7 cellular contexts compared by ENCODE assay signal in genomic region chr7:149856-150636, GRCh38. TPM values are rescaled to one million over a fixed set of nuclear protein-coding genes. Genes with fewer than 3 reads are reported as not detected.
DNase-seq lines count a peak whose midpoint lies in the region; ATAC-seq, FAIRE-seq and TF ChIP-seq lines count a peak whose summit lies in the region.

No MANE protein-coding gene starts in this region.

- H3K27ac Mint-ChIP-seq in nephron progenitor cell = peak overlapping the region; percentile 70

- H3K4me3 ChIP-seq in transverse colon = peak overlapping the region; percentile 1 to 63 (median 50)

- no peak for TF ChIP-seq POLR2A in transverse colon (IDR thresholded peaks at IDR 0.05)

- WGBS in transverse colon (ENCODE audit: low coverage in 1 of 2), 2 donors = 65% methylated on average over 37 of the region's 37 CpGs; no CpG with 5 or more reads in 1 of the 2 donors

- H3K27me3 Mint-ChIP-seq in nephron progenitor cell (ENCODE audit: low read depth, poor library complexity) = peaks cover 11% of the 10 kb centered on the region

- TF ChIP-seq CTCF in nephron progenitor cell (IDR thresholded peaks at IDR 0.05) (no peak), transverse colon (IDR thresholded peaks at IDR 0.05) (peak in 1 of 5 experiments; percentile 13)

- H3K9me3 Mint-ChIP-seq in nephron progenitor cell = no peaks in the 10 kb centered on the region

- no peaks in the 10 kb centered on the region for H3K36me3 ChIP-seq in transverse colon

- TF ChIP-seq EP300 in transverse colon (IDR thresholded peaks at IDR 0.05; ENCODE audit: low read depth) = no peak

- ATAC-seq in GM19372 (IDR thresholded peaks at IDR 0.05; ENCODE audit: low read depth, unreplicated experiment) = peak; percentile 2

- no peak for DNase-seq in HTR-8/SVneo (ENCODE audit: insufficient read length, low spot score)
- DNase-seq in activated CD4-positive, alpha-beta T cell treated with anti-CD3 and anti-CD28 coated beads, Interleukin-2, amount 50 U/mL, for 1 hour = peak; percentile 20
- DNase-seq in epithelial cell of prostate (ENCODE audit: low read depth, low spot score) = no peak
- DNase-seq in nephron progenitor cell = peak; percentile 39
- peak; percentile 52 for DNase-seq in transverse colon
- DNase-seq in DMS114 treated with DMSO at 0.1 percent for 48 hours (lab: John Stamatoyannopoulos, UW; ENCODE audit: unreplicated experiment) = no peak

- intact Hi-C loops in transverse colon (cut with DNase I; ENCODE audit: low total_unique reads) = no loop called here

- peak; percentile 33 for FAIRE-seq in HTR-8/SVneo (lab: Jason Lieb, UNC)

- H3K27ac ChIP-seq in epithelial cell of prostate (peak overlapping the region; percentile 85), transverse colon (peak overlapping the region; percentile 90 to 96 (median 92))

- H3K4me3 Mint-ChIP-seq in nephron progenitor cell = peak overlapping the region; percentile 71

- in situ Hi-C loops in transverse colon (cut with MboI; ENCODE audit: low pct_ligation_motif_present in 1 of 4, low pct_unique_long_range_greater_than_20kb in 1 of 4, low sequenced_read_pairs in 3 of 4) = no loop called here

- H3K4me1 ChIP-seq in transverse colon = peaks cover 6 to 17% (median 11%) of the 10 kb centered on the region in 4 donors

- no peaks in the 10 kb centered on the region for H3K27me3 ChIP-seq in transverse colon

- no peaks in the 10 kb centered on the region for H3K9me3 ChIP-seq in transverse colon

- peaks cover 16% of the 10 kb centered on the region for H3K36me3 Mint-ChIP-seq in nephron progenitor cell (ENCODE audit: low read depth)

- peaks cover 49% of the 10 kb centered on the region for H3K4me1 Mint-ChIP-seq in nephron progenitor cell

RNA-seq across cellular contexts. Expression of gene FAM20C, which starts 42.3 kb away (rescaled TPM):
- 10 to 100 TPM; 10.5 to 62.3 (median 23.5) TPM for total RNA-seq in transverse colon

Comparison
In these comparisons a context has a peak if more than half of its experiments do, and no peak if none do; other contexts are left out.
1. DNase-seq: peak in activated CD4-positive, alpha-beta T cell treated with anti-CD3 and anti-CD28 coated beads, Interleukin-2, amount 50 U/mL, for 1 hour (single experiment), nephron progenitor cell (single experiment) and transverse colon (single experiment); none in HTR-8/SVneo (single experiment), epithelial cell of prostate (single experiment) and DMS114 treated with DMSO at 0.1 percent for 48 hours (single experiment).